ENCODE assay signal across 8 cellular contexts in the genomic region with DNA sequence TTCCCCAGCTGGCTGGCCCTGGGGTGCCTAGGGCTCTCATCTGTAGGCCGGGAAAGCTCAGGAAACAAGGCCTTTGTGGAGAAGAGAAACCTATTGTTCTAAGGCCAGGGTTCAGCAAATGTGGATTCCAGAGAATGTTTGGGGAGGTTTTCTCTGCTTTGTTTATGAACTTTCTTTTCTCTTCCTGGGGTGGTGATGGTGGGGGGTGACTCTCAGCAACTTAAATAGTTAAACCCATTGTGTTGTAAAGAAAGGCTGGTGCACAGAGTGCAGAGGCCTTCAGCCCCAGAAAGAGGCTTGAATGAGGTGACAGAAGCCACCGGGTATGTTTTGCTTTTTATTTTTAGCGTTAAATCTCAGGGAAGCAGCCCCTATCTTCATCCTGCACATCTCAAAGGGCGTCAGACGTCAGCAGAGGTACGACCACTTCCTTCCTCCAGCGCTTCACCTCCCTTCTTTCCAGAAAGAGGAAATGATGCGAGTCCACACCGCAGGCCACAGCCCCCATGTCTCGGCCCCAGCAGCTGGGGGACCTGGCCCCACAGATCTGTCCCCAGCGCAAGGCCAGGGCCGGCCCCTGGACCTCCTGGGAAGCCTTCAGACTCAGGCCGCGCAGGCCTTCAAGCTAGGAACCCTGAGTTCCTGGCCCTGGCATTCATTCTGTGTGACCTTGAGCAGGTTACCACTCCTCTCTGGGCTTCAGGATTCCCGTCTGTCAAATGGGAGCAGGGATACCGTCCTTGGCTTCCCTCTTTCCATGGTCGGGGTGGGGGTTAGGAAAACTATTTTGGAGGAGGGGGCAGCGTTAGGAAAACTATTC.
DNase-seq lines count a peak whose midpoint lies in the region; ATAC-seq lines count a peak whose summit lies in the region.

No MANE protein-coding gene starts in this region.

- peak; percentile 91 for DNase-seq in OCI-M1 (lab: John Stamatoyannopoulos, UW)
- peak; percentile 70 for DNase-seq in activated effector memory CD4-positive, alpha-beta T cell treated with Interleukin-2 at 50 U/mL for 16 hours
- DNase-seq in stimulated activated CD4-positive, alpha-beta T cell treated with anti-CD3 and anti-CD28 coated beads, Interleukin-15, amount 100 ng/mL, for 24 hours, result peak; percentile 78
- DNase-seq in NCI-H510A (lab: John Stamatoyannopoulos, UW), result no peak
- DNase-seq in SHP77 (lab: John Stamatoyannopoulos, UW), result no peak
- no peak for DNase-seq in NCI-H2171 (lab: John Stamatoyannopoulos, UW)

- peak overlapping the region; percentile 65 for H3K4me3 ChIP-seq in iPS-11a (ENCODE audit: low read depth, low read length)

- peak; percentile 36 for ATAC-seq in GM21717 (IDR thresholded peaks at IDR 0.05; ENCODE audit: unreplicated experiment)

Comparison
In these comparisons a context has a peak if more than half of its experiments do, and no peak if none do; other contexts are left out.
1. DNase-seq: peak in OCI-M1 (single experiment), activated effector memory CD4-positive, alpha-beta T cell treated with Interleukin-2 at 50 U/mL for 16 hours (single experiment) and stimulated activated CD4-positive, alpha-beta T cell treated with anti-CD3 and anti-CD28 coated beads, Interleukin-15, amount 100 ng/mL, for 24 hours (single experiment); none in NCI-H510A (single experiment), SHP77 (0 of 2) and NCI-H2171 (single experiment).